8 cellular contexts compared by ENCODE assay signal in the genomic region with DNA sequence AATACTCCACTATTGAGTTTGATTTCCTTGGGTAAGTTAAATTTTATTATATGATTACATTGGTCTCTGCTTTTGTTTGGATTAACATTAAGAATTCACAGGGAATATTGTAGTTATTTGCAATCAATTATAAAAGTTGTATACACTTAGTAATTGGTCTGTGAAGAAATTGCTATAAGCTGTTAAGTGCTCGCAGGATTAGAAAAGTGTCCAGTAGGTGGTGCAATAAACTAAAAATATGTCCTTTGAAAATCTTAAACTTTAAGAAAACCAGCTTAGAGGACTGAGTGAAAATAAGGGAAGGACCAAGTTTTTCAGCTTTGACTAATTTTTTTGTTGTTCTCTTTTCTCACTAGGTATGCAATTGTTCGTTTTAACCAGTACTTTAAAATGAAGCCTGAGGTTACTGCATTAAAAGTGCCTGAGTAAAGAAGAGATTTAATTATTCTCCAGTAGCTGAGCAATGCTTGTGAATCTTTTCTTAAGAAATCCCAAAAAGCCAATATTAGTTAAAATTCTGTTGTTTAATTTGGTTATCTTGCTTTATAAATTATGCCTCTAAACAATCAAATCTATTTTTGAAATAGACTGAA. TPM values are rescaled to one million over a fixed set of nuclear protein-coding genes. Genes with fewer than 3 reads are reported as not detected.
DNase-seq lines count a peak whose midpoint lies in the region; ATAC-seq and TF ChIP-seq lines count a peak whose summit lies in the region.

No MANE protein-coding gene starts in this region.

- H3K4me1 ChIP-seq in DOHH2 (ENCODE audit: control insufficient read depth, low read length) (peaks cover 9% of the 10 kb centered on the region), left lung (peaks cover 6 to 28% of the 10 kb centered on the region in 2 donors)

- peak; percentile 39 for ATAC-seq in GM21447 (IDR thresholded peaks at IDR 0.05; ENCODE audit: unreplicated experiment)
- ATAC-seq in left lung: peak; percentile 66
- ATAC-seq in GM18909 (IDR thresholded peaks at IDR 0.05; ENCODE audit: poor library complexity, unreplicated experiment): no peak

- H3K4me2 ChIP-seq in DOHH2 (ENCODE audit: low read length): no peak overlapping the region

- no peak overlapping the region for H3K4me3 ChIP-seq in DOHH2 (ENCODE audit: low read length)
- H3K4me3 ChIP-seq in left lung: no peak overlapping the region

- H3F3A ChIP-seq in DOHH2 (ENCODE audit: control insufficient read depth, insufficient read depth): peaks cover 11% of the 10 kb centered on the region

- H4K20me1 ChIP-seq in DOHH2 (ENCODE audit: control insufficient read depth, insufficient read depth, low read depth, low read length): 0 out of 2 replicates have a peak, but pooled peaks cover 5% of the 10 kb centered on the region

- H3K9me3 ChIP-seq in DOHH2 (ENCODE audit: control insufficient read depth, insufficient read depth, low read length) (no peaks in the 10 kb centered on the region), left lung (no peaks in the 10 kb centered on the region)

- no peaks in the 10 kb centered on the region for H3K9me2 ChIP-seq in DOHH2 (replicated peaks; ENCODE audit: control insufficient read depth, low read length)

- H3K27me3 ChIP-seq in DOHH2 (ENCODE audit: control insufficient read depth, low read length): no peaks in the 10 kb centered on the region
- H3K27me3 ChIP-seq in left lung: no peaks in the 10 kb centered on the region

- H3K27ac ChIP-seq in DOHH2 (ENCODE audit: low read depth, low read length): no peak overlapping the region
- no peak overlapping the region for H3K27ac ChIP-seq in left lung

- intact Hi-C loops in left lung (cut with DNase I): no loop called here

- TF ChIP-seq CTCF in DOHH2 (IDR thresholded peaks at IDR 0.05; ENCODE audit: low read depth, low read length, poor library complexity, severe bottlenecking) (peak; percentile 65), left lung (IDR thresholded peaks at IDR 0.05) (peak; percentile 46 to 51)

- H3K79me2 ChIP-seq in DOHH2 (ENCODE audit: control insufficient read depth, low read length): no peaks in the 10 kb centered on the region

- H3K36me3 ChIP-seq in DOHH2 (ENCODE audit: control insufficient read depth, low read length) (peaks cover 34% of the 10 kb centered on the region), left lung (peaks cover 0 to 2% of the 10 kb centered on the region in 2 donors)

- DNase-seq in NCI-H146 treated with DMSO at 0.1 percent for 48 hours (lab: John Stamatoyannopoulos, UW; ENCODE audit: unreplicated experiment): peak; percentile 15
- peak; percentile 51 for DNase-seq in amniotic epithelial cell (ENCODE audit: low read depth)
- no peak for DNase-seq in left lung
- no peak for DNase-seq in NK-92 treated with Interleukin-12 subunit alpha and Interleukin-12 subunit beta, amount 100 ng/mL, for 24 hours (lab: John Stamatoyannopoulos, UW)
- DNase-seq in NCI-H345 (lab: John Stamatoyannopoulos, UW): no peak

RNA-seq across cellular contexts. Expression of gene ETNK1, which starts 59.7 kb away (rescaled TPM):
- 10 to 100 TPM; 66.0 to 71.6 TPM for total RNA-seq in left lung

Comparison
In these comparisons a context has a peak if more than half of its experiments do, and no peak if none do; other contexts are left out.
1. DNase-seq: peak in NCI-H146 treated with DMSO at 0.1 percent for 48 hours (single experiment) and amniotic epithelial cell (single experiment); none in left lung (0 of 2), NK-92 treated with Interleukin-12 subunit alpha and Interleukin-12 subunit beta, amount 100 ng/mL, for 24 hours (single experiment) and NCI-H345 (single experiment).